16 cellular contexts compared by ENCODE assay signal in the genomic region with DNA sequence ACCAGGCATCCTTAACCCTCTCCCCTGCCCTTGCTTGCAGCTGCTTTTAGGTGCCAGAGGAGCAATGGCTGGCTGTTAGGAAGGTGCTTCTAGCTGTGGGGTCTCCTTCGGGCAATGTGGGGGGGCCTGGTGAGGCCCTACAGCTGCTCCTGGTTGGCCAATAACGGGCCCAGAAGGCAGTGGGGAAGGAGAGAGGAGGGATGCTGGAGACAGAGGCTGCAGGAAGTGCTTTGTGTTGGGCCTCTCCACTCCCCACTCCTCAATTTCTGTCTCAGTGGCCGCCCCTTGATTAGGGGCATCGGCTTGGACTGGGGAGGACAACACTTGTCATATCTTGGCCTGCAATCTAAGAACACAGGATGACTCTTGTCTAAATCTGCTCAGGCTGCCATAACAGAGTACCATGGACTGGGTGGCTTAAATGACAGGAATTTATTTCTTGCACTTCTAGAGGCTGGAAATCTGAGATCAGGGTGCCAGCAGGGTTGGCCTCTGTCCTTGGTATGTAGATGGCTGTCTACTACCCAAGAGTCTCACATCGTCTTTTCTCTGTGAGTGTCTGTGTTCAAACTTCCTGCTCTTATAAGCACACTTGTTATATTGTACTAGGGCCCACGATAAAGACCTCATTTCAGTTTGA.
A peak's percentile ranks its signal among the peaks of the same experiment; 100 is the strongest.
DNase-seq lines count a peak whose midpoint lies in the region; ATAC-seq and TF ChIP-seq lines count a peak whose summit lies in the region.
"Had no signal": no experiment of that assay in that cellular context is flagged by ENCODE, and none has a peak within 500 bp of the region (broad histone marks: within the 10 kb centered on the region; RNA-seq: fewer than 3 reads in every experiment).

No MANE protein-coding gene starts in this region.

- H3K4me3 ChIP-seq in CD4-positive, CD25-positive, alpha-beta regulatory T cell (ENCODE audit: low read depth, low read length), result peak overlapping the region; percentile 67
- H3K4me3 ChIP-seq in CD8-positive, alpha-beta memory T cell (ENCODE audit: low read length), result no peak overlapping the region
- H3K4me3 ChIP-seq in mucosa of rectum (ENCODE audit: low read length in 2 of 2) (peak overlapping the region in 1 of 2 donors; percentile 45), coronary artery (no peak overlapping the region)
- H3K4me3 ChIP-seq: SK-N-MC had no signal

- H3K4me3 Mint-ChIP-seq in CD4-positive, CD25-positive, alpha-beta regulatory T cell, result peak overlapping the region; percentile 72 to 81 (median 77)
- H3K4me3 Mint-ChIP-seq in CD8-positive, alpha-beta memory T cell, result peak overlapping the region in 6 of 7 donors; percentile 12 to 84 (median 60)
- peak overlapping the region; percentile 22 for H3K4me3 Mint-ChIP-seq in activated T-helper 1 cell treated with anti-CD3 and anti-CD28 coated beads, Interleukin-12 subunit alpha, Interleukin-12 subunit beta, Interleukin-2, Interleukin-4 antibody, amounts not matched to agents 30 ng/mL and 10 ng/mL and 1 ng/mL, durations not matched to agents 14 hours and 24 hours and 36 hours

- H3K9me3 Mint-ChIP-seq in CD4-positive, CD25-positive, alpha-beta regulatory T cell, result peaks cover 0 to 1% (median 0%) of the 10 kb centered on the region in 7 donors
- H3K9me3 Mint-ChIP-seq in CD8-positive, alpha-beta memory T cell, result peaks cover 0 to 2% (median 0%) of the 10 kb centered on the region in 5 donors
- no peaks in the 10 kb centered on the region for H3K9me3 Mint-ChIP-seq in activated T-helper 1 cell treated with anti-CD3 and anti-CD28 coated beads, Interleukin-12 subunit alpha, Interleukin-12 subunit beta, Interleukin-2, Interleukin-4 antibody, amounts not matched to agents 30 ng/mL and 10 ng/mL and 1 ng/mL, durations not matched to agents 14 hours and 24 hours and 36 hours

- TF ChIP-seq CTCF in coronary artery (IDR thresholded peaks at IDR 0.05) (no peak), GM13976 (IDR thresholded peaks at IDR 0.05; ENCODE audit: borderline replicate concordance, control extremely low read depth, extremely low read depth, insufficient read depth, missing control alignments) (no peak)

- H3K27ac Mint-ChIP-seq in CD4-positive, CD25-positive, alpha-beta regulatory T cell, result peak overlapping the region; percentile 92 to 96 (median 95)
- peak overlapping the region in 7 of 8 donors; percentile 39 to 85 (median 74) for H3K27ac Mint-ChIP-seq in CD8-positive, alpha-beta memory T cell
- H3K27ac Mint-ChIP-seq in activated T-helper 1 cell treated with anti-CD3 and anti-CD28 coated beads, Interleukin-12 subunit alpha, Interleukin-12 subunit beta, Interleukin-2, Interleukin-4 antibody, amounts not matched to agents 30 ng/mL and 10 ng/mL and 1 ng/mL, durations not matched to agents 14 hours and 24 hours and 36 hours, result peak overlapping the region; percentile 89

- CTCF ChIA-PET in CD8-positive, alpha-beta memory T cell (lab: Charles Lee), result no interaction called here

- in situ Hi-C loops in GM13976 (cut with MboI; ENCODE audit: low sequenced_read_pairs, unreplicated experiment), result no loop called here

- peak overlapping the region in 1 of 2 donors; percentile 26 for H3K9ac ChIP-seq in mucosa of rectum (ENCODE audit: low read depth in 1 of 2, low read length in 2 of 2)

- H3K4me1 ChIP-seq in CD4-positive, CD25-positive, alpha-beta regulatory T cell (ENCODE audit: control insufficient read depth, insufficient read depth, low read length, poor library complexity, severe bottlenecking), result peaks cover 23% of the 10 kb centered on the region
- H3K4me1 ChIP-seq in CD8-positive, alpha-beta memory T cell (ENCODE audit: insufficient read depth, low read length), result peaks cover 18% of the 10 kb centered on the region
- H3K4me1 ChIP-seq in mucosa of rectum (ENCODE audit: control insufficient read depth in 2 of 2, insufficient read depth in 2 of 2, low read length in 2 of 2), result peaks cover 11 to 14% of the 10 kb centered on the region in 2 donors
- H3K4me1 ChIP-seq: BE2C had no signal

- H3K36me3 Mint-ChIP-seq in CD4-positive, CD25-positive, alpha-beta regulatory T cell, result no peaks in the 10 kb centered on the region
- no peaks in the 10 kb centered on the region for H3K36me3 Mint-ChIP-seq in CD8-positive, alpha-beta memory T cell
- no peaks in the 10 kb centered on the region for H3K36me3 Mint-ChIP-seq in activated T-helper 1 cell treated with anti-CD3 and anti-CD28 coated beads, Interleukin-12 subunit alpha, Interleukin-12 subunit beta, Interleukin-2, Interleukin-4 antibody, amounts not matched to agents 30 ng/mL and 10 ng/mL and 1 ng/mL, durations not matched to agents 14 hours and 24 hours and 36 hours (ENCODE audit: low read depth)

- peaks cover 13 to 31% (median 19%) of the 10 kb centered on the region in 4 donors for H3K4me1 Mint-ChIP-seq in CD4-positive, CD25-positive, alpha-beta regulatory T cell
- peaks cover 8 to 22% (median 8%) of the 10 kb centered on the region in 3 donors for H3K4me1 Mint-ChIP-seq in CD8-positive, alpha-beta memory T cell
- H3K4me1 Mint-ChIP-seq in activated T-helper 1 cell treated with anti-CD3 and anti-CD28 coated beads, Interleukin-12 subunit alpha, Interleukin-12 subunit beta, Interleukin-2, Interleukin-4 antibody, amounts not matched to agents 30 ng/mL and 10 ng/mL and 1 ng/mL, durations not matched to agents 14 hours and 24 hours and 36 hours (ENCODE audit: low read depth), result peaks cover 33% of the 10 kb centered on the region

- DNase-seq in CD4-positive, CD25-positive, alpha-beta regulatory T cell, result peak in 1 of 3 donors; percentile 39
- no peak for DNase-seq in CD8-positive, alpha-beta memory T cell
- no peak for DNase-seq in activated T-helper 1 cell treated with anti-CD3 and anti-CD28 coated beads, Interleukin-12 subunit alpha, Interleukin-12 subunit beta, Interleukin-2, Interleukin-4 antibody, amounts not matched to agents 30 ng/mL and 10 ng/mL and 1 ng/mL, durations not matched to agents 14 hours and 24 hours and 36 hours (ENCODE audit: low spot score)
- DNase-seq in coronary artery (ENCODE audit: low spot score) (no peak), GM13976 (ENCODE audit: low spot score) (no peak)
- DNase-seq: anterior cingulate cortex, BE2C, mammary epithelial cell, NCI-H1417 treated with DMSO at 0.1 percent for 48 hours, NCI-H510A treated with DMSO at 0.1 percent for 48 hours, retina had no signal

- no peaks in the 10 kb centered on the region for H3K27me3 ChIP-seq in CD4-positive, CD25-positive, alpha-beta regulatory T cell (ENCODE audit: control insufficient read depth, insufficient read depth, low read length)
- no peaks in the 10 kb centered on the region for H3K27me3 ChIP-seq in CD8-positive, alpha-beta memory T cell (ENCODE audit: insufficient read depth, low read length, poor library complexity, severe bottlenecking)
- H3K27me3 ChIP-seq in mucosa of rectum (ENCODE audit: control insufficient read depth in 2 of 2, insufficient read depth in 2 of 2, low read length in 2 of 2), result no peaks in the 10 kb centered on the region
- H3K27me3 ChIP-seq: BE2C, esophagus muscularis mucosa had no signal

- intact Hi-C loops in activated T-helper 1 cell treated with anti-CD3 and anti-CD28 coated beads, Interleukin-12 subunit alpha, Interleukin-12 subunit beta, Interleukin-2, Interleukin-4 antibody, amounts not matched to agents 30 ng/mL and 10 ng/mL and 1 ng/mL, durations not matched to agents 14 hours and 24 hours and 36 hours (cut with micrococcal nuclease), result loop anchor here (2.0 kb wide), 1 partner anchor 29 kb away; no protein-coding TSS in a partner anchor

- ATAC-seq in CD4-positive, CD25-positive, alpha-beta regulatory T cell (ENCODE audit: low read depth in 2 of 2), result no peak
- no peak for ATAC-seq in GM18502 (IDR thresholded peaks at IDR 0.05; ENCODE audit: poor library complexity, unreplicated experiment)
- ATAC-seq: PC-3 had no signal

- peak overlapping the region; percentile 74 for H3K27ac ChIP-seq in CD4-positive, CD25-positive, alpha-beta regulatory T cell (ENCODE audit: insufficient read depth, low read length, poor library complexity, severe bottlenecking)
- H3K27ac ChIP-seq in CD8-positive, alpha-beta memory T cell (ENCODE audit: low read depth, low read length), result no peak overlapping the region
- H3K27ac ChIP-seq in mucosa of rectum (ENCODE audit: low read depth in 2 of 2, low read length in 2 of 2) (peak overlapping the region; percentile 72 to 77), coronary artery (no peak overlapping the region)
- H3K27ac ChIP-seq: SK-N-MC had no signal

- no peaks in the 10 kb centered on the region for H3K36me3 ChIP-seq in CD4-positive, CD25-positive, alpha-beta regulatory T cell (ENCODE audit: control insufficient read depth, insufficient read depth, low read length)
- no peaks in the 10 kb centered on the region for H3K36me3 ChIP-seq in CD8-positive, alpha-beta memory T cell (ENCODE audit: insufficient read depth, low read length)
- H3K36me3 ChIP-seq in mucosa of rectum (ENCODE audit: control insufficient read depth in 2 of 2, insufficient read depth in 2 of 2, low read length in 2 of 2), result no peaks in the 10 kb centered on the region
- H3K36me3 ChIP-seq: BE2C, esophagus muscularis mucosa had no signal

- no peaks in the 10 kb centered on the region for H3K9me3 ChIP-seq in CD4-positive, CD25-positive, alpha-beta regulatory T cell (ENCODE audit: control insufficient read depth in 2 of 2, low read length in 2 of 2)
- no peaks in the 10 kb centered on the region for H3K9me3 ChIP-seq in CD8-positive, alpha-beta memory T cell (ENCODE audit: low read length)
- peaks cover 0 to 3% of the 10 kb centered on the region in 2 donors for H3K9me3 ChIP-seq in mucosa of rectum (ENCODE audit: control insufficient read depth in 2 of 2, low read length in 2 of 2)
- H3K9me3 ChIP-seq: BE2C, esophagus muscularis mucosa had no signal

- POLR2A ChIA-PET in CD8-positive, alpha-beta memory T cell (lab: Charles Lee), result no interaction called here

- peaks cover 4% of the 10 kb centered on the region for H3K27me3 Mint-ChIP-seq in CD4-positive, CD25-positive, alpha-beta regulatory T cell
- H3K27me3 Mint-ChIP-seq in CD8-positive, alpha-beta memory T cell, result peaks cover 0 to 9% of the 10 kb centered on the region in 2 donors
- no peaks in the 10 kb centered on the region for H3K27me3 Mint-ChIP-seq in activated T-helper 1 cell treated with anti-CD3 and anti-CD28 coated beads, Interleukin-12 subunit alpha, Interleukin-12 subunit beta, Interleukin-2, Interleukin-4 antibody, amounts not matched to agents 30 ng/mL and 10 ng/mL and 1 ng/mL, durations not matched to agents 14 hours and 24 hours and 36 hours (ENCODE audit: insufficient read depth)

Comparison
In these comparisons a context has a peak if more than half of its experiments do, and no peak if none do; other contexts are left out.
1. H3K27ac ChIP-seq: peak in CD4-positive, CD25-positive, alpha-beta regulatory T cell (single experiment) and mucosa of rectum (2 of 2); none in CD8-positive, alpha-beta memory T cell (single experiment) and coronary artery (0 of 2).
2. H3K4me3 Mint-ChIP-seq: peak in every context shown above with its lines; median percentile 77 in CD4-positive, CD25-positive, alpha-beta regulatory T cell; 60 in CD8-positive, alpha-beta memory T cell; 22 in activated T-helper 1 cell treated with anti-CD3 and anti-CD28 coated beads, Interleukin-12 subunit alpha, Interleukin-12 subunit beta, Interleukin-2, Interleukin-4 antibody, amounts not matched to agents 30 ng/mL and 10 ng/mL and 1 ng/mL, durations not matched to agents 14 hours and 24 hours and 36 hours.
3. Peak in every context shown above with its lines, with median percentiles within 50 percentile points of each other: H3K27ac Mint-ChIP-seq.